Comparison of ENCODE assay signal across 8 cellular contexts in the genomic region with DNA sequence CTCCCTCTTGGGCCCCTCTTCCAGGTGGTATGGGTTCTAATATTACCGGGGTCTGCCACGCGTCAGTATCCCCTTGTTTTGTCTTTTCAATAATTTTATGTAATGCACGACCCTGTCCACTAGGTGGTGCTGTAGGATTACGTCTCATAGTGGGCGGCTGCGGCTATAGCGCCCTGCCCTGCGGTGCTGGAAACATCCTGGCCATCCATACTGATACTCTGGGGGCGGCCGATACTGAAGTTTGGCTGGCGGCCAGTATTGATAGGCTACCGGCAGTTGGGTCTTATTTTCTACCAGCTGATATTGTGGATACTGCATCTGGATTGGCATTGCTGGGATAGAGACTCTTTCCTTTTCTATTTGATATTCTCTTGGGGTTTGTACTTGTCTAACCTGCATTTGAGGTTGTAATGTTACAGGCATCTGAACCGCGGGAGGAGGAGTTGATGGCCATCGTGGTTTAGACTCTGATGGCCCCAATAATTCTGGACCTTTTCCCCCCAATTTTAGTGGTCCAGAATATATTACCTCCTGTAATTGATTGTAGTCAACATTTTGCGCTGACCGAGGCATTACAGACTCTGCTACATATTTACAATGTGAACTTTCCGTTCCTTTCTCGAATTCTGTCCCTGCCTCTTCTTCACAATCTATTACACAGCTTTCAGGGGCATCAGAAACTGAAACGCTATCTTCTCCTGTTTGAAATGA. TPM values are rescaled to one million over a fixed set of nuclear protein-coding genes. Genes with fewer than 3 reads are reported as not detected.
A peak's percentile ranks its signal among the peaks of the same experiment; 100 is the strongest.
DNase-seq lines count a peak whose midpoint lies in the region; ATAC-seq, FAIRE-seq and TF ChIP-seq lines count a peak whose summit lies in the region.

No MANE protein-coding gene starts in this region.

- peak overlapping the region; percentile 54 for H3K4me2 ChIP-seq in osteoblast (ENCODE audit: insufficient read depth, low read length)

- no peaks in the 10 kb centered on the region for H3K9me3 Mint-ChIP-seq in CD4-positive, alpha-beta T cell

- peaks cover 11% of the 10 kb centered on the region for H3K79me2 ChIP-seq in osteoblast (ENCODE audit: insufficient read depth, low read length)

- POLR2A ChIA-PET in CD4-positive, alpha-beta T cell (lab: Charles Lee): no interaction called here

- WGBS in HUES64: 36% methylated on average over 21 of the region's 21 CpGs

- H3K4me3 ChIP-seq in HUES64 (ENCODE audit: low read length) (no peak overlapping the region), osteoblast (ENCODE audit: insufficient read depth, low read length) (no peak overlapping the region)

- H3K36me3 Mint-ChIP-seq in CD4-positive, alpha-beta T cell (ENCODE audit: low read depth): no peaks in the 10 kb centered on the region

- H3K36me3 ChIP-seq in HUES64 (ENCODE audit: insufficient read depth, low read length) (no peaks in the 10 kb centered on the region; the same call in 1 of the 2 replicates), osteoblast (ENCODE audit: insufficient read depth, low read length) (peaks cover 2% of the 10 kb centered on the region)

- no peak overlapping the region for H3K27ac Mint-ChIP-seq in CD4-positive, alpha-beta T cell

- no peaks in the 10 kb centered on the region for H3K27me3 ChIP-seq in CD4-positive, alpha-beta T cell (ENCODE audit: control insufficient read depth, insufficient read depth, low read length)
- H3K27me3 ChIP-seq in HUES64 (ENCODE audit: insufficient read depth, low read length): no peaks in the 10 kb centered on the region; the same call in 1 of the 2 replicates
- peaks cover under 1% of the 10 kb centered on the region for H3K27me3 ChIP-seq in osteoblast (ENCODE audit: insufficient read depth, low read length)

- H3K4me3 Mint-ChIP-seq in CD4-positive, alpha-beta T cell: no peak overlapping the region

- CTCF ChIA-PET in CD4-positive, alpha-beta T cell (lab: Charles Lee): interaction anchor here (0.6 to 2.4 kb wide), 5 partner anchors 32 to 299 kb away, joined by 3 to 18 read pairs (median 4); a partner anchor contains a TSS

- H3K27me3 Mint-ChIP-seq in CD4-positive, alpha-beta T cell: no peaks in the 10 kb centered on the region

- no peak for ATAC-seq in CD4-positive, alpha-beta T cell (ENCODE audit: poor library complexity)
- ATAC-seq in HG03039 (IDR thresholded peaks at IDR 0.05; ENCODE audit: unreplicated experiment): no peak

- peaks cover 8% of the 10 kb centered on the region for H4K20me1 ChIP-seq in osteoblast (ENCODE audit: insufficient read depth, low read length)

- peaks cover 5% of the 10 kb centered on the region; the same call in 1 of the 2 replicates for H3K4me1 ChIP-seq in HUES64 (ENCODE audit: insufficient read depth, low read length)
- H3K4me1 ChIP-seq in osteoblast (ENCODE audit: insufficient read depth, low read length): peaks cover 15% of the 10 kb centered on the region

- intact Hi-C loops in CD4-positive, alpha-beta T cell (cut with DNase I, micrococcal nuclease): loop anchor here (1.0 to 10.0 kb wide), 6 partner anchors 247 to 449 kb away; a partner anchor contains a TSS

- no peak for FAIRE-seq in urothelium cell line (lab: Jason Lieb, UNC)

- H3K27ac ChIP-seq in CD4-positive, alpha-beta T cell (ENCODE audit: low read depth, low read length): no peak overlapping the region
- peak overlapping the region; percentile 74; the same call in 1 of the 2 replicates for H3K27ac ChIP-seq in HUES64 (ENCODE audit: low read depth, low read length)
- no peak overlapping the region for H3K27ac ChIP-seq in osteoblast (ENCODE audit: low read depth, low read length)

- H3K4me1 Mint-ChIP-seq in CD4-positive, alpha-beta T cell (ENCODE audit: low read depth): peaks cover 32% of the 10 kb centered on the region

- DNase-seq in CD4-positive, alpha-beta T cell: peak; percentile 43 to 65 (median 52)
- DNase-seq in OCI-M1 (lab: John Stamatoyannopoulos, UW): peak; percentile 92
- DNase-seq in activated T-cell treated with anti-CD3 and anti-CD28 coated beads, Interleukin-2, amount 50 U/mL, for 48 hours: peak; percentile 79 to 82
- peak; percentile 32 for DNase-seq in fibroblast of the conjunctiva (ENCODE audit: low read depth)
- peak; percentile 88 for DNase-seq in osteoblast (ENCODE audit: insufficient read length, low spot score, missing footprints)
- DNase-seq in urothelium cell line (ENCODE audit: low spot score): peak; percentile 65

- no peak overlapping the region for H3K9ac ChIP-seq in HUES64 (ENCODE audit: low read depth, low read length)

- peak; percentile 91 for TF ChIP-seq CTCF in CD4-positive, alpha-beta T cell (IDR thresholded peaks at IDR 0.05)
- TF ChIP-seq CTCF in osteoblast (IDR thresholded peaks at IDR 0.05; ENCODE audit: extremely low read depth, low read depth, low read length): peak; percentile 75

- no peaks in the 10 kb centered on the region for H3K9me3 ChIP-seq in CD4-positive, alpha-beta T cell (ENCODE audit: control insufficient read depth, low read length)
- H3K9me3 ChIP-seq in HUES64 (ENCODE audit: insufficient read depth, low read depth, low read length) (no peaks in the 10 kb centered on the region), osteoblast (ENCODE audit: low read depth, low read length) (no peaks in the 10 kb centered on the region)

- H2AFZ ChIP-seq in osteoblast (ENCODE audit: low read length): no peak overlapping the region

RNA-seq across cellular contexts. Expression of a gene that starts 3.3 kb away (rescaled TPM):
- total RNA-seq in CD4-positive, alpha-beta T cell: 10 to 100 TPM; 14.6 to 17.1 TPM
- polyA plus RNA-seq in HUES64 (2013, experiment 1 of 2): 34.7 TPM
- polyA plus RNA-seq in HUES64 (2013, experiment 2 of 2): 37.5 TPM
- total RNA-seq in osteoblast: 31.8 and 39.8 TPM in 2 replicates

RNA-seq across cellular contexts. Expression of a gene that starts 8.3 kb away (rescaled TPM):
- 1 to 10 TPM; 3.0 to 4.6 TPM for total RNA-seq in CD4-positive, alpha-beta T cell
- not detected for polyA plus RNA-seq in HUES64 (2013, experiment 1 of 2)
- polyA plus RNA-seq in HUES64 (2013, experiment 2 of 2): 0.95 TPM
- total RNA-seq in osteoblast: under 0.01 TPM in 1 of 2 replicates, not detected in the other

RNA-seq across cellular contexts. Expression of a gene that starts 19.9 kb away (rescaled TPM):
- total RNA-seq in CD4-positive, alpha-beta T cell: 10 to 100 TPM; 46.4 to 48.5 TPM
- 108 TPM for polyA plus RNA-seq in HUES64 (2013, experiment 1 of 2)
- 108 TPM for polyA plus RNA-seq in HUES64 (2013, experiment 2 of 2)
- 64.2 and 64.8 TPM in 2 replicates for total RNA-seq in osteoblast

RNA-seq across cellular contexts. Expression of a gene that starts 23.5 kb away (rescaled TPM):
- not detected for total RNA-seq in CD4-positive, alpha-beta T cell
- 0.35 TPM for polyA plus RNA-seq in HUES64 (2013, experiment 1 of 2)
- 1.0 TPM for polyA plus RNA-seq in HUES64 (2013, experiment 2 of 2)
- total RNA-seq in osteoblast: not detected in 2 replicates

RNA-seq across cellular contexts. Expression of a gene that starts 29.8 kb away (rescaled TPM):
- total RNA-seq in CD4-positive, alpha-beta T cell: not detected
- not detected for polyA plus RNA-seq in HUES64 (2013, experiment 1 of 2)
- polyA plus RNA-seq in HUES64 (2013, experiment 2 of 2): not detected
- total RNA-seq in osteoblast: not detected in 2 replicates

Comparison
In these comparisons a context has a peak if more than half of its experiments do, and no peak if none do; other contexts are left out.
1. DNase-seq: peak in every context shown above with its lines; median percentile 92 in OCI-M1; 88 in osteoblast; 80 in activated T-cell treated with anti-CD3 and anti-CD28 coated beads, Interleukin-2, amount 50 U/mL, for 48 hours; 65 in urothelium cell line; 52 in CD4-positive, alpha-beta T cell; 32 in fibroblast of the conjunctiva.